1 cellular context compared by ENCODE assay signal in the genomic region with DNA sequence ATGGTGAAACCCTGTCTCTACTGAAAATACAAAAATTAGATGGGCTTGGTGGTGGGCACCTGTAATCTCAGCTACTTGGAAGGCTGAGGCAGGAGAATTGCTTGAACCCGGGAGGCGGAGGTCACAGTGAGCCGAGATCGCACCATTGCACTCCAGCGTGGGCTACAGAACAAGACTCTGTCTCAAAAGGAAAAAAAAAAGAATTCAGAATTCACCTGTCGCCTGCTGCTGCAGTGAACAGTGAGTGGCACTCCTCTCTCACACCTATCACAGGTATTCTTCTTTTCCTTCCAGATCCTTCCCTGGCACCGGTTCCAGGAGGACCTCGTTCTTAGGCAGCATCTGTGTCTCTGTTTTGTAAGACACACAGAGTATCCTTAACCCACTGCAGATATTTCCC.
TF ChIP-seq lines count a peak whose summit lies in the region.

No MANE protein-coding gene starts in this region.

TF ChIP-seq in HEK293, 187 proteins besides CTCF, POLR2A, EP300 and RAD21:
- TF ChIP-seq ZNF624 (tag by site-specific recombination; IDR thresholded peaks at IDR 0.05) (no peak), ZBTB20 (tag by site-specific recombination; IDR thresholded peaks at IDR 0.05) (0 out of 2 replicates have a peak, but pooled peaks have one; percentile 25), SCRT1 (tag by site-specific recombination; IDR thresholded peaks at IDR 0.05; ENCODE audit: borderline replicate concordance) (peak; percentile 69; the same call in 1 of the 2 replicates), SCRT2 (tag by site-specific recombination; IDR thresholded peaks at IDR 0.05) (peak; percentile 69), ZNF514 (tag by site-specific recombination; IDR thresholded peaks at IDR 0.05) (no peak)
TF ChIP-seq in HEK293: peak in this region for 3.
